10 cellular contexts compared by ENCODE assay signal in genomic region chr9:120919639-120920494, GRCh38. TPM values are rescaled to one million over a fixed set of nuclear protein-coding genes. Genes with fewer than 3 reads are reported as not detected.
DNase-seq lines count a peak whose midpoint lies in the region; ATAC-seq and TF ChIP-seq lines count a peak whose summit lies in the region.
"Had no signal": no experiment of that assay in that cellular context is flagged by ENCODE, and none has a peak within 500 bp of the region (broad histone marks: within the 10 kb centered on the region; RNA-seq: fewer than 3 reads in every experiment).

No MANE protein-coding gene starts in this region.

- no peak overlapping the region for H3K4me2 ChIP-seq in hepatocyte

- no peaks in the 10 kb centered on the region for H3K36me3 ChIP-seq in hepatocyte (replicated peaks; ENCODE audit: insufficient read depth, low read depth)
- H3K36me3 ChIP-seq: ovary had no signal

- H2AFZ ChIP-seq in hepatocyte = no peak overlapping the region

- peaks cover 6% of the 10 kb centered on the region for H3K36me3 Mint-ChIP-seq in HFFc6 (ENCODE audit: low read depth)
- H3K36me3 Mint-ChIP-seq in activated T-helper 2 cell treated with anti-CD3 and anti-CD28 coated beads, Interferon-gamma antibody, Interleukin-2, Interleukin-4, amounts not matched to agents 10 μg/mL and 5 μg/mL and 100 μg/mL, durations not matched to agents 14 hours and 24 hours and 36 hours (ENCODE audit: low read depth) = peaks cover 97% of the 10 kb centered on the region
- H3K36me3 Mint-ChIP-seq in stimulated activated memory B cell treated with anti-CD40 and anti-IgM and Interleukin-4, amounts not matched to agents 10 μg/mL and 1 μg/mL and 100 μg/mL, for 72 hours = peaks cover 96% of the 10 kb centered on the region

- TF ChIP-seq CTCF in HFFc6 (IDR thresholded peaks at IDR 0.05) (no peak), hepatocyte (IDR thresholded peaks at IDR 0.05; ENCODE audit: poor library complexity) (no peak)

- no peaks in the 10 kb centered on the region for H3K9me2 ChIP-seq in hepatocyte (replicated peaks; ENCODE audit: insufficient read depth)

- no peaks in the 10 kb centered on the region for H3K9me3 ChIP-seq in hepatocyte (ENCODE audit: low read depth)
- H3K9me3 ChIP-seq: ovary had no signal

- WGBS in hepatocyte (ENCODE audit: low lambda C conversion rate, missing lambda C conversion rate) = 87% methylated on average over 10 of the region's 10 CpGs

- no peak overlapping the region for H3K4me3 ChIP-seq in hepatocyte
- H3K4me3 ChIP-seq: ovary had no signal

- H3K4me3 Mint-ChIP-seq in HFFc6 = no peak overlapping the region
- peak overlapping the region; percentile 92 for H3K4me3 Mint-ChIP-seq in activated T-helper 2 cell treated with anti-CD3 and anti-CD28 coated beads, Interferon-gamma antibody, Interleukin-2, Interleukin-4, amounts not matched to agents 10 μg/mL and 5 μg/mL and 100 μg/mL, durations not matched to agents 14 hours and 24 hours and 36 hours (ENCODE audit: low read depth)
- peak overlapping the region; percentile 94 for H3K4me3 Mint-ChIP-seq in stimulated activated memory B cell treated with anti-CD40 and anti-IgM and Interleukin-4, amounts not matched to agents 10 μg/mL and 1 μg/mL and 100 μg/mL, for 72 hours

- no peaks in the 10 kb centered on the region for H4K20me1 ChIP-seq in hepatocyte (ENCODE audit: insufficient read depth, poor library complexity, severe bottlenecking)

- no peaks in the 10 kb centered on the region for H3K9me3 Mint-ChIP-seq in HFFc6
- no peaks in the 10 kb centered on the region for H3K9me3 Mint-ChIP-seq in activated T-helper 2 cell treated with anti-CD3 and anti-CD28 coated beads, Interferon-gamma antibody, Interleukin-2, Interleukin-4, amounts not matched to agents 10 μg/mL and 5 μg/mL and 100 μg/mL, durations not matched to agents 14 hours and 24 hours and 36 hours
- H3K9me3 Mint-ChIP-seq in stimulated activated memory B cell treated with anti-CD40 and anti-IgM and Interleukin-4, amounts not matched to agents 10 μg/mL and 1 μg/mL and 100 μg/mL, for 72 hours = peaks cover 2% of the 10 kb centered on the region

- no peaks in the 10 kb centered on the region for H3K27me3 Mint-ChIP-seq in HFFc6 (ENCODE audit: insufficient read depth)
- H3K27me3 Mint-ChIP-seq in activated T-helper 2 cell treated with anti-CD3 and anti-CD28 coated beads, Interferon-gamma antibody, Interleukin-2, Interleukin-4, amounts not matched to agents 10 μg/mL and 5 μg/mL and 100 μg/mL, durations not matched to agents 14 hours and 24 hours and 36 hours (ENCODE audit: low read depth) = no peaks in the 10 kb centered on the region
- no peaks in the 10 kb centered on the region for H3K27me3 Mint-ChIP-seq in stimulated activated memory B cell treated with anti-CD40 and anti-IgM and Interleukin-4, amounts not matched to agents 10 μg/mL and 1 μg/mL and 100 μg/mL, for 72 hours

- H3K4me1 Mint-ChIP-seq in HFFc6 (ENCODE audit: low read depth) = peaks cover 45% of the 10 kb centered on the region
- H3K4me1 Mint-ChIP-seq in activated T-helper 2 cell treated with anti-CD3 and anti-CD28 coated beads, Interferon-gamma antibody, Interleukin-2, Interleukin-4, amounts not matched to agents 10 μg/mL and 5 μg/mL and 100 μg/mL, durations not matched to agents 14 hours and 24 hours and 36 hours (ENCODE audit: low read depth) = peaks cover 76% of the 10 kb centered on the region
- H3K4me1 Mint-ChIP-seq in stimulated activated memory B cell treated with anti-CD40 and anti-IgM and Interleukin-4, amounts not matched to agents 10 μg/mL and 1 μg/mL and 100 μg/mL, for 72 hours = peaks cover 84% of the 10 kb centered on the region

- no peaks in the 10 kb centered on the region for H3K27me3 ChIP-seq in hepatocyte
- H3K27me3 ChIP-seq: ovary had no signal

- no peaks in the 10 kb centered on the region for H3K79me2 ChIP-seq in hepatocyte

- H3K27ac ChIP-seq in hepatocyte = peak overlapping the region; percentile 70

- peaks cover 58% of the 10 kb centered on the region for H3K4me1 ChIP-seq in hepatocyte (ENCODE audit: insufficient read depth)

- intact Hi-C loops in activated T-helper 2 cell treated with anti-CD3 and anti-CD28 coated beads, Interferon-gamma antibody, Interleukin-2, Interleukin-4, amounts not matched to agents 10 μg/mL and 5 μg/mL and 100 μg/mL, durations not matched to agents 14 hours and 24 hours and 36 hours (cut with micrococcal nuclease) = no loop called here

- DNase-seq in HFFc6 (no peak), hepatocyte (ENCODE audit: low spot score) (no peak), kidney glomerular epithelial cell (lab: John Stamatoyannopoulos, UW) (no peak), NCI-H2171 treated with DMSO at 0.1 percent for 48 hours (lab: John Stamatoyannopoulos, UW) (no peak), NCI-H1694 treated with DMSO at 0.1 percent for 48 hours (lab: John Stamatoyannopoulos, UW) (no peak)
- DNase-seq in activated T-helper 2 cell treated with anti-CD3 and anti-CD28 coated beads, Interferon-gamma antibody, Interleukin-2, Interleukin-4, amounts not matched to agents 10 μg/mL and 5 μg/mL and 100 μg/mL, durations not matched to agents 14 hours and 24 hours and 36 hours (ENCODE audit: low spot score) = no peak
- DNase-seq: NCI-H146, ovary had no signal

- ATAC-seq in stimulated activated memory B cell treated with anti-CD40 and anti-IgM and Interleukin-4, amounts not matched to agents 10 μg/mL and 1 μg/mL and 100 μg/mL, for 72 hours = no peak
- no peak for ATAC-seq in GM18873 (IDR thresholded peaks at IDR 0.05; ENCODE audit: low FRiP score, unreplicated experiment)

- peak overlapping the region; percentile 61; the same call in 1 of the 2 replicates for H3K27ac Mint-ChIP-seq in HFFc6
- peak overlapping the region; percentile 82 for H3K27ac Mint-ChIP-seq in activated T-helper 2 cell treated with anti-CD3 and anti-CD28 coated beads, Interferon-gamma antibody, Interleukin-2, Interleukin-4, amounts not matched to agents 10 μg/mL and 5 μg/mL and 100 μg/mL, durations not matched to agents 14 hours and 24 hours and 36 hours
- peak overlapping the region; percentile 98 for H3K27ac Mint-ChIP-seq in stimulated activated memory B cell treated with anti-CD40 and anti-IgM and Interleukin-4, amounts not matched to agents 10 μg/mL and 1 μg/mL and 100 μg/mL, for 72 hours

RNA-seq across cellular contexts. Expression of gene TRAF1, which starts 6.7 kb away (rescaled TPM):
- 1 to 10 TPM in 1 of 6 experiments, under 1 TPM in 5; 0.54 to 1.0 (median 0.87) TPM for total RNA-seq in HFFc6 (2021; fragmentation: NEBNext Ultra II Directional; extraction: Animal tissue kit (Norgen Biotek cat#: 25700))
- total RNA-seq in activated T-helper 2 cell treated with anti-CD3 and anti-CD28 coated beads, Interferon-gamma antibody, Interleukin-2, Interleukin-4, amounts not matched to agents 10 μg/mL and 5 μg/mL and 100 μg/mL, durations not matched to agents 14 hours and 24 hours and 36 hours = 164 TPM in 2 replicates
- 4.0 and 5.4 TPM in 2 replicates for total RNA-seq in hepatocyte
- 2.2 and 3.3 TPM in 2 replicates for polyA plus RNA-seq in hepatocyte

RNA-seq across cellular contexts. Expression of gene PHF19, which starts 42.9 kb away (rescaled TPM):
- 10 to 100 TPM; 49.1 to 83.4 (median 75.7) TPM for total RNA-seq in HFFc6 (2021; fragmentation: NEBNext Ultra II Directional; extraction: Animal tissue kit (Norgen Biotek cat#: 25700))
- total RNA-seq in activated T-helper 2 cell treated with anti-CD3 and anti-CD28 coated beads, Interferon-gamma antibody, Interleukin-2, Interleukin-4, amounts not matched to agents 10 μg/mL and 5 μg/mL and 100 μg/mL, durations not matched to agents 14 hours and 24 hours and 36 hours = 167 and 170 TPM in 2 replicates
- total RNA-seq in hepatocyte = 33.7 and 34.8 TPM in 2 replicates
- polyA plus RNA-seq in hepatocyte = 25.4 and 30.9 TPM in 2 replicates

Comparison
In these comparisons a context has a peak if more than half of its experiments do, and no peak if none do; other contexts are left out.
1. RNA of gene TRAF1, which starts 6.7 kb away (total RNA-seq): 164 TPM in activated T-helper 2 cell treated with anti-CD3 and anti-CD28 coated beads, Interferon-gamma antibody, Interleukin-2, Interleukin-4, amounts not matched to agents 10 μg/mL and 5 μg/mL and 100 μg/mL, durations not matched to agents 14 hours and 24 hours and 36 hours; 4.0 to 5.4 TPM in hepatocyte and 0.54 to 1.0 TPM in HFFc6; every median in the first group is over 10 times any median in the second.
2. Peak in every context shown above with its lines, with median percentiles within 50 percentile points of each other: H3K27ac Mint-ChIP-seq.